ENCODE assay signal across 22 cellular contexts in genomic region chr18:75341267-75341666, GRCh38.
A peak's percentile ranks its signal among the peaks of the same experiment; 100 is the strongest.
DNase-seq lines count a peak whose midpoint lies in the region; ATAC-seq and TF ChIP-seq lines count a peak whose summit lies in the region.
"Had no signal": no experiment of that assay in that cellular context is flagged by ENCODE, and none has a peak within 500 bp of the region (broad histone marks: within the 10 kb centered on the region; RNA-seq: fewer than 3 reads in every experiment).

No MANE protein-coding gene starts in this region.

- peaks cover 5% of the 10 kb centered on the region for H3K27me3 ChIP-seq in A673 (replicated peaks; ENCODE audit: insufficient read depth, low read depth, low read length, poor library complexity)
- no peaks in the 10 kb centered on the region for H3K27me3 ChIP-seq in mesendoderm (ENCODE audit: insufficient read depth, low read length, poor library complexity)
- H3K27me3 ChIP-seq: colonic mucosa had no signal

- CTCF ChIA-PET in A673 (lab: Charles Lee) = no interaction called here

- no peak overlapping the region for H2BK120ac ChIP-seq in mesendoderm (ENCODE audit: low read depth, low read length)

- H3K4me1 Mint-ChIP-seq in activated T-helper 2 cell treated with anti-CD3 and anti-CD28 coated beads, Interferon-gamma antibody, Interleukin-2, Interleukin-4, amounts not matched to agents 10 μg/mL and 5 μg/mL and 100 μg/mL, durations not matched to agents 14 hours and 24 hours and 36 hours (ENCODE audit: low read depth) = no peaks in the 10 kb centered on the region
- H3K4me1 Mint-ChIP-seq: activated naive CD4-positive, alpha-beta T cell treated with anti-CD3 and anti-CD28 coated beads, Interleukin-2, amount 50 U/mL, for 24 hours; CD4-positive, CD25-positive, alpha-beta regulatory T cell had no signal

- H3K36me3 Mint-ChIP-seq in activated T-helper 2 cell treated with anti-CD3 and anti-CD28 coated beads, Interferon-gamma antibody, Interleukin-2, Interleukin-4, amounts not matched to agents 10 μg/mL and 5 μg/mL and 100 μg/mL, durations not matched to agents 14 hours and 24 hours and 36 hours (ENCODE audit: low read depth) = no peaks in the 10 kb centered on the region
- H3K36me3 Mint-ChIP-seq: activated naive CD4-positive, alpha-beta T cell treated with anti-CD3 and anti-CD28 coated beads, Interleukin-2, amount 50 U/mL, for 24 hours; brain; CD4-positive, CD25-positive, alpha-beta regulatory T cell had no signal

- no peaks in the 10 kb centered on the region for H3K27me3 Mint-ChIP-seq in activated T-helper 2 cell treated with anti-CD3 and anti-CD28 coated beads, Interferon-gamma antibody, Interleukin-2, Interleukin-4, amounts not matched to agents 10 μg/mL and 5 μg/mL and 100 μg/mL, durations not matched to agents 14 hours and 24 hours and 36 hours (ENCODE audit: low read depth)
- H3K27me3 Mint-ChIP-seq: activated naive CD4-positive, alpha-beta T cell treated with anti-CD3 and anti-CD28 coated beads, Interleukin-2, amount 50 U/mL, for 24 hours had no signal

- no peak overlapping the region for H3K18ac ChIP-seq in mesendoderm (ENCODE audit: low read length)

- H3K27ac Mint-ChIP-seq in activated T-helper 2 cell treated with anti-CD3 and anti-CD28 coated beads, Interferon-gamma antibody, Interleukin-2, Interleukin-4, amounts not matched to agents 10 μg/mL and 5 μg/mL and 100 μg/mL, durations not matched to agents 14 hours and 24 hours and 36 hours = no peak overlapping the region
- H3K27ac Mint-ChIP-seq: activated naive CD4-positive, alpha-beta T cell treated with anti-CD3 and anti-CD28 coated beads, Interleukin-2, amount 50 U/mL, for 24 hours; activated T-cell treated with anti-CD3 and anti-CD28 coated beads, Interleukin-2, amount 50 U/mL, for 72 hours; CD4-positive, CD25-positive, alpha-beta regulatory T cell had no signal

- TF ChIP-seq CTCF in A673 (conservative IDR thresholded peaks at IDR 0.05; ENCODE audit: low read depth, low read length) = no peak
- no peak for TF ChIP-seq CTCF in choroid plexus epithelial cell (conservative IDR thresholded peaks at IDR 0.05; ENCODE audit: low read depth, low read length)

- intact Hi-C loops in A673 (cut with micrococcal nuclease; ENCODE audit: unreplicated experiment) = no loop called here
- intact Hi-C loops in activated T-helper 2 cell treated with anti-CD3 and anti-CD28 coated beads, Interferon-gamma antibody, Interleukin-2, Interleukin-4, amounts not matched to agents 10 μg/mL and 5 μg/mL and 100 μg/mL, durations not matched to agents 14 hours and 24 hours and 36 hours (cut with micrococcal nuclease) = no loop called here

- no peaks in the 10 kb centered on the region for H3K36me3 ChIP-seq in A673 (ENCODE audit: insufficient read depth, low read length, poor library complexity, severe bottlenecking)
- H3K36me3 ChIP-seq in mesendoderm (ENCODE audit: control insufficient read depth, insufficient read depth, low read length) = no peaks in the 10 kb centered on the region
- H3K36me3 ChIP-seq: colonic mucosa had no signal

- H3K9me3 ChIP-seq in A673 (ENCODE audit: low read depth, low read length, poor library complexity, severe bottlenecking) = no peaks in the 10 kb centered on the region
- H3K9me3 ChIP-seq: colonic mucosa, psoas muscle had no signal

- ATAC-seq in GM21786 (IDR thresholded peaks at IDR 0.05; ENCODE audit: unreplicated experiment) = no peak
- ATAC-seq: activated T-cell treated with anti-CD3 and anti-CD28 coated beads, Interleukin-2, amount 50 U/mL, for 72 hours; psoas muscle had no signal

- no peak overlapping the region for H2BK15ac ChIP-seq in mesendoderm (replicated peaks; ENCODE audit: low read depth)

- no peaks in the 10 kb centered on the region for H3K9me3 Mint-ChIP-seq in activated T-helper 2 cell treated with anti-CD3 and anti-CD28 coated beads, Interferon-gamma antibody, Interleukin-2, Interleukin-4, amounts not matched to agents 10 μg/mL and 5 μg/mL and 100 μg/mL, durations not matched to agents 14 hours and 24 hours and 36 hours
- H3K9me3 Mint-ChIP-seq: activated naive CD4-positive, alpha-beta T cell treated with anti-CD3 and anti-CD28 coated beads, Interleukin-2, amount 50 U/mL, for 24 hours; activated T-cell treated with anti-CD3 and anti-CD28 coated beads, Interleukin-2, amount 50 U/mL, for 72 hours; CD4-positive, CD25-positive, alpha-beta regulatory T cell; neural crest cell had no signal

- no peak overlapping the region for H4K8ac ChIP-seq in mesendoderm (ENCODE audit: low read depth, low read length)

- DNase-seq in A673 (ENCODE audit: low spot score) (peak; percentile 8), LHCN-M2 (ENCODE audit: low read depth) (peak; percentile 29), choroid plexus epithelial cell (ENCODE audit: low read depth) (peak; percentile 17), mesendoderm (peak; percentile 64), HCEC 1CT (no peak), RPMI8226 (no peak)
- DNase-seq in activated T-helper 2 cell treated with anti-CD3 and anti-CD28 coated beads, Interferon-gamma antibody, Interleukin-2, Interleukin-4, amounts not matched to agents 10 μg/mL and 5 μg/mL and 100 μg/mL, durations not matched to agents 14 hours and 24 hours and 36 hours (ENCODE audit: low spot score) = no peak
- DNase-seq: activated T-cell treated with anti-CD3 and anti-CD28 coated beads, Interleukin-2, amount 50 U/mL, for 72 hours; CD4-positive, CD25-positive, alpha-beta regulatory T cell; colonic mucosa; DMS79; NCI-H1048; NCI-H1930; NCI-H526; PC-9; psoas muscle; stimulated activated CD8-positive, alpha-beta memory T cell treated with anti-CD3 and anti-CD28 coated beads, Interleukin-4, amount 100 ng/mL, for 48 hours had no signal

- H3K27ac ChIP-seq in A673 (ENCODE audit: low read depth, low read length, poor library complexity, severe bottlenecking) (no peak overlapping the region), mesendoderm (ENCODE audit: low read depth, low read length) (no peak overlapping the region)
- H3K27ac ChIP-seq: colonic mucosa, PC-9, psoas muscle, SK-N-MC had no signal

- no peaks in the 10 kb centered on the region for H3K79me2 ChIP-seq in mesendoderm (ENCODE audit: control insufficient read depth, insufficient read depth, low read length)

- H3K4me3 Mint-ChIP-seq in activated T-helper 2 cell treated with anti-CD3 and anti-CD28 coated beads, Interferon-gamma antibody, Interleukin-2, Interleukin-4, amounts not matched to agents 10 μg/mL and 5 μg/mL and 100 μg/mL, durations not matched to agents 14 hours and 24 hours and 36 hours (ENCODE audit: low read depth) = no peak overlapping the region
- H3K4me3 Mint-ChIP-seq: activated naive CD4-positive, alpha-beta T cell treated with anti-CD3 and anti-CD28 coated beads, Interleukin-2, amount 50 U/mL, for 24 hours; activated T-cell treated with anti-CD3 and anti-CD28 coated beads, Interleukin-2, amount 50 U/mL, for 72 hours; CD4-positive, CD25-positive, alpha-beta regulatory T cell; neural crest cell had no signal

- H3K4ac ChIP-seq in mesendoderm (ENCODE audit: low read depth, low read length) = no peak overlapping the region

- no CpG with 5 or more reads among the region's 9 CpGs for WGBS in mesendoderm (ENCODE audit: extremely low coverage, insufficient coverage, low lambda C conversion rate)

- no peaks in the 10 kb centered on the region for H3K79me1 ChIP-seq in mesendoderm (ENCODE audit: low read length)

- H4K5ac ChIP-seq in mesendoderm (ENCODE audit: low read length) = no peak overlapping the region

- POLR2A ChIA-PET in A673 (lab: Charles Lee; ENCODE audit: low non-redundant PET) = no interaction called here

- BruUV-seq in A673 (replicated peaks; lab: Mats Ljungman, UMichigan) = no TSS peak

- H3K56ac ChIP-seq in mesendoderm (ENCODE audit: low read length) = no peak overlapping the region

- no peak overlapping the region for H2BK5ac ChIP-seq in mesendoderm (ENCODE audit: low read length)

- no peak overlapping the region for H3K4me2 ChIP-seq in mesendoderm (ENCODE audit: low read length)
- H3K4me2 ChIP-seq: PC-9 had no signal

- H3K4me1 ChIP-seq in A673 (ENCODE audit: insufficient read depth, low read length, poor library complexity, severe bottlenecking) (no peaks in the 10 kb centered on the region), mesendoderm (ENCODE audit: control insufficient read depth, low read depth, low read length) (no peaks in the 10 kb centered on the region)
- H3K4me1 ChIP-seq: colonic mucosa, psoas muscle had no signal

- no peak overlapping the region for H2AK5ac ChIP-seq in mesendoderm (ENCODE audit: low read length)

- no peak overlapping the region for H3K23ac ChIP-seq in mesendoderm (ENCODE audit: low read length)

- no peak overlapping the region for H3K4me3 ChIP-seq in A673 (ENCODE audit: low read depth, low read length, poor library complexity, severe bottlenecking)
- no peak overlapping the region for H3K4me3 ChIP-seq in choroid plexus epithelial cell (ENCODE audit: low read depth, low read length)
- H3K4me3 ChIP-seq in mesendoderm (ENCODE audit: low read length) = no peak overlapping the region
- H3K4me3 ChIP-seq: colonic mucosa, PC-9, psoas muscle, SK-N-MC had no signal

- H3K9ac ChIP-seq in mesendoderm (ENCODE audit: low read length) = no peak overlapping the region

Comparison
In these comparisons a context has a peak if more than half of its experiments do, and no peak if none do; other contexts are left out.
1. DNase-seq: peak in A673 (single experiment), LHCN-M2 (single experiment), choroid plexus epithelial cell (single experiment) and mesendoderm (single experiment); none in activated T-helper 2 cell treated with anti-CD3 and anti-CD28 coated beads, Interferon-gamma antibody, Interleukin-2, Interleukin-4, amounts not matched to agents 10 μg/mL and 5 μg/mL and 100 μg/mL, durations not matched to agents 14 hours and 24 hours and 36 hours (single experiment), HCEC 1CT (single experiment) and RPMI8226 (single experiment).